14 cellular contexts compared by ENCODE assay signal in genomic region chr4:3276961-3277360, GRCh38. TPM values are rescaled to one million over a fixed set of nuclear protein-coding genes. Genes with fewer than 3 reads are reported as not detected.
A peak's percentile ranks its signal among the peaks of the same experiment; 100 is the strongest.
DNase-seq lines count a peak whose midpoint lies in the region; ATAC-seq, FAIRE-seq and TF ChIP-seq lines count a peak whose summit lies in the region.
"Had no signal": no experiment of that assay in that cellular context is flagged by ENCODE, and none has a peak within 500 bp of the region (broad histone marks: within the 10 kb centered on the region; RNA-seq: fewer than 3 reads in every experiment).

No MANE protein-coding gene starts in this region.

- peak; percentile 45 for DNase-seq in DMS 273 (lab: John Stamatoyannopoulos, UW; ENCODE audit: unreplicated experiment)
- no peak for DNase-seq in DMS 273 treated with DMSO at 0.1 percent for 48 hours (lab: John Stamatoyannopoulos, UW)
- DNase-seq in astrocyte (ENCODE audit: low read depth): peak; percentile 75
- peak; percentile 68 for DNase-seq in inferior parietal cortex (ENCODE audit: extremely low spot score)
- no peak for DNase-seq in HTR-8/SVneo (ENCODE audit: insufficient read length, low spot score)
- no peak for DNase-seq in activated CD4-positive, alpha-beta T cell treated with anti-CD3 and anti-CD28 coated beads for 1 hour
- DNase-seq: Caco-2, foreskin melanocyte, NCI-H1105 had no signal

- H3K9me3 Mint-ChIP-seq in astrocyte (ENCODE audit: unreplicated experiment): peaks cover 2% of the 10 kb centered on the region

- peaks cover 8% of the 10 kb centered on the region for H3K4me1 ChIP-seq in astrocyte (ENCODE audit: insufficient read depth, low read length)
- no peaks in the 10 kb centered on the region for H3K4me1 ChIP-seq in stomach smooth muscle (ENCODE audit: control insufficient read depth, insufficient read depth, low read length)
- H3K4me1 ChIP-seq: Caco-2 had no signal

- peaks cover 13% of the 10 kb centered on the region for H3K36me3 Mint-ChIP-seq in astrocyte (ENCODE audit: low read depth, unreplicated experiment)

- H3K9me3 ChIP-seq in astrocyte (ENCODE audit: insufficient read depth, low read depth, low read length): no peaks in the 10 kb centered on the region
- H3K9me3 ChIP-seq in stomach smooth muscle (ENCODE audit: control insufficient read depth in 2 of 2, low read length in 2 of 2): no peaks in the 10 kb centered on the region

- H3K27ac Mint-ChIP-seq in astrocyte (ENCODE audit: unreplicated experiment): no peak overlapping the region

- no peaks in the 10 kb centered on the region for H3K27me3 ChIP-seq in astrocyte (ENCODE audit: insufficient read depth, low read length)
- H3K27me3 ChIP-seq in stomach smooth muscle (ENCODE audit: control insufficient read depth in 1 of 2, insufficient read depth in 2 of 2, low read length in 2 of 2): no peaks in the 10 kb centered on the region

- FAIRE-seq in astrocyte (lab: Jason Lieb, UNC): no peak
- FAIRE-seq in HTR-8/SVneo (lab: Jason Lieb, UNC): no peak
- FAIRE-seq: islet of Langerhans had no signal

- H3K79me2 ChIP-seq in astrocyte (ENCODE audit: insufficient read depth, low read length): no peaks in the 10 kb centered on the region

- H3K36me3 ChIP-seq in astrocyte (ENCODE audit: insufficient read depth, low read length): no peaks in the 10 kb centered on the region
- no peaks in the 10 kb centered on the region for H3K36me3 ChIP-seq in stomach smooth muscle (ENCODE audit: control insufficient read depth in 2 of 2, insufficient read depth in 2 of 2, low read length in 2 of 2)

- ATAC-seq in HG02763 (IDR thresholded peaks at IDR 0.05; ENCODE audit: unreplicated experiment): no peak
- ATAC-seq: stimulated activated naive CD8-positive, alpha-beta T cell treated with anti-CD3 and anti-CD28 coated beads, Interleukin-15, amount 100 ng/mL, for 72 hours had no signal

- H2AFZ ChIP-seq in astrocyte (ENCODE audit: low read depth, low read length): peak overlapping the region; percentile 62

- H3K4me3 ChIP-seq in astrocyte (ENCODE audit: insufficient read depth, low read depth, low read length): peak overlapping the region; percentile 24
- H3K4me3 ChIP-seq in stomach smooth muscle (ENCODE audit: low read length in 2 of 2): peak overlapping the region; percentile 2 to 35

- no peaks in the 10 kb centered on the region for H3K27me3 Mint-ChIP-seq in astrocyte (ENCODE audit: low read depth, unreplicated experiment)
- H3K27me3 Mint-ChIP-seq: stimulated activated naive CD8-positive, alpha-beta T cell treated with anti-CD3 and anti-CD28 coated beads, Interleukin-15, amount 100 ng/mL, for 72 hours had no signal

- no peaks in the 10 kb centered on the region for H4K20me1 ChIP-seq in astrocyte (ENCODE audit: insufficient read depth, low read length)

- H3K4me3 Mint-ChIP-seq in astrocyte (ENCODE audit: unreplicated experiment): no peak overlapping the region
- H3K4me3 Mint-ChIP-seq: stimulated activated naive CD8-positive, alpha-beta T cell treated with anti-CD3 and anti-CD28 coated beads, Interleukin-15, amount 100 ng/mL, for 72 hours had no signal

- peak overlapping the region; percentile 81 for H3K4me2 ChIP-seq in astrocyte (ENCODE audit: low read length)

- H3K27ac ChIP-seq in astrocyte (ENCODE audit: low read depth, low read length) (peak overlapping the region; percentile 7), stomach smooth muscle (ENCODE audit: low read length) (no peak overlapping the region)
- H3K27ac ChIP-seq: 22Rv1 had no signal

- H3K9ac ChIP-seq in astrocyte (ENCODE audit: low read length): peak overlapping the region; percentile 3
- H3K9ac ChIP-seq in stomach smooth muscle (ENCODE audit: low read length in 2 of 2): no peak overlapping the region

- H3K4me1 Mint-ChIP-seq in astrocyte (ENCODE audit: low read depth, unreplicated experiment): no peaks in the 10 kb centered on the region
- H3K4me1 Mint-ChIP-seq: stimulated activated naive CD8-positive, alpha-beta T cell treated with anti-CD3 and anti-CD28 coated beads, Interleukin-15, amount 100 ng/mL, for 72 hours had no signal

- TF ChIP-seq CTCF in astrocyte (IDR thresholded peaks at IDR 0.05; ENCODE audit: insufficient read depth, low read depth, low read length): no peak

RNA-seq across cellular contexts. Expression of gene RGS12, which starts 15.9 kb away (rescaled TPM):
- 18.0 and 21.9 TPM in 2 replicates for total RNA-seq in astrocyte

RNA-seq across cellular contexts. Expression of gene MSANTD1, which starts 28.0 kb away (rescaled TPM):
- total RNA-seq in astrocyte: 1.4 and 1.6 TPM in 2 replicates

Comparison
In these comparisons a context has a peak if more than half of its experiments do, and no peak if none do; other contexts are left out.
1. DNase-seq: peak in DMS 273 (single experiment), astrocyte (single experiment) and inferior parietal cortex (single experiment); none in DMS 273 treated with DMSO at 0.1 percent for 48 hours (single experiment), HTR-8/SVneo (single experiment) and activated CD4-positive, alpha-beta T cell treated with anti-CD3 and anti-CD28 coated beads for 1 hour (single experiment).